ENCODE assay signal across 8 cellular contexts in the genomic region with DNA sequence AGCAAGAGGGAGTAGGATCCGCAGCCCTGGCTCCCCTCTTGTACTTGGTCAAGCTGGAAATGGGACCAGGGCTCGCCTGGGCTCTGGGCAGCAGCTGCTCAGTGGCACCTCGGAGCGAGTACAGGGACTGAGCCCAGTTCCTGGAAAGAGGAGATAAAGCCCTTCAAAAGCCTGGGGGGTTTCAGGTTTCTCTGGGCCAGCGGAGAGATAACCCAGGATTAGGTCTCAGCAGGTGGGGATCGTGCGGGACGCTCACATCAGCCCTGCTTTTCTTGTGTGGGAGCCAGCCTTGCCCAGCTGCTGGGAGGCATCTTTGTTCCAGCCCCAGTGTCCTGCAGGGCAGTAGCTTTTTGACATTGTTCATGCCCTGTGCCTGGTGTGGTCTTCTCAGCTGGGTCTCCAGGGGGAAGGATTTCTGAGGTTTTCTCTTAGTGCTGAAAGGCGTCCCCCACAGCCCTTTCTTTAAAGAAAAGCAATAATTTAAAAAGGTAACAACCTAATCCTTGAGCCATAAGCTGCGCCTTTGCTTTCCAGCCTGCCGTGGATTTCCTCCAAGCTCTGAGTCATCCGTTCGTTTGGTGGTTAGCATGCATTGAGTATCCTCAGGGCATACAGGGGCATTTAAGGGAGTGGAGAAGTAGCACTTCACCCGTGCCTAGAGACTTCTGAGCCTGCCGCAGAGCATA. TPM values are rescaled to one million over a fixed set of nuclear protein-coding genes. Genes with fewer than 3 reads are reported as not detected.
A peak's percentile ranks its signal among the peaks of the same experiment; 100 is the strongest.
DNase-seq lines count a peak whose midpoint lies in the region; ATAC-seq, FAIRE-seq and TF ChIP-seq lines count a peak whose summit lies in the region.

No MANE protein-coding gene starts in this region.

- H2BK15ac ChIP-seq in H1 (ENCODE audit: low read length) (no peak overlapping the region), mesenchymal stem cell (ENCODE audit: low read depth, poor library complexity, severe bottlenecking) (no peak overlapping the region)

- H2AFZ ChIP-seq in H1 (ENCODE audit: low read length) = no peak overlapping the region
- H2AFZ ChIP-seq in mesenchymal stem cell (ENCODE audit: low read depth, low read length) = no peak overlapping the region

- H4K20me1 ChIP-seq in H1 (replicated peaks in 1 of 2; ENCODE audit: control insufficient read depth in 1 of 2, insufficient read depth in 2 of 2, low read length in 2 of 2) = no peaks in the 10 kb centered on the region

- no peaks in the 10 kb centered on the region for H3K79me1 ChIP-seq in H1 (ENCODE audit: low read depth, low read length)
- H3K79me1 ChIP-seq in mesenchymal stem cell (replicated peaks; ENCODE audit: low read length, poor library complexity, severe bottlenecking) = peaks cover 4% of the 10 kb centered on the region

- H4K8ac ChIP-seq in H1 (ENCODE audit: extremely low read depth, insufficient read depth, low read length) (no peak overlapping the region), mesenchymal stem cell (ENCODE audit: low read length) (no peak overlapping the region)

- H3K18ac ChIP-seq in H1 (ENCODE audit: extremely low read depth, low read length) (no peak overlapping the region), mesenchymal stem cell (ENCODE audit: low read depth in 1 of 2, low read length in 2 of 2) (peak overlapping the region; percentile 48 to 72)

- ATAC-seq in upper lobe of left lung (ENCODE audit: low FRiP score in 2 of 2) (peak; percentile 81 to 92), HG02938 (IDR thresholded peaks at IDR 0.05; ENCODE audit: unreplicated experiment) (no peak)

- no peak overlapping the region for H3K27ac Mint-ChIP-seq in activated naive CD4-positive, alpha-beta T cell treated with anti-CD3 and anti-CD28 coated beads for 36 hours

- TF ChIP-seq EP300 in H1 (IDR thresholded peaks at IDR 0.05; ENCODE audit: borderline replicate concordance in 1 of 2, low read depth in 2 of 2, low read length in 2 of 2) (peak in 1 of 2 experiments; percentile 52; a peak in 1 of 3 replicates), upper lobe of left lung (IDR thresholded peaks at IDR 0.05) (no peak)

- no peak overlapping the region for H3K56ac ChIP-seq in H1 (replicated peaks; ENCODE audit: insufficient read length, low read depth, low read length)

- H4K91ac ChIP-seq in H1 (replicated peaks; ENCODE audit: insufficient read length, low read length) (no peak overlapping the region), mesenchymal stem cell (ENCODE audit: low read length) (no peak overlapping the region)

- 5% methylated on average over 15 of the region's 15 CpGs; no CpG with 5 or more reads in 1 of the 2 experiments for WGBS in H1 (ENCODE audit: extremely low coverage in 1 of 2, insufficient coverage in 1 of 2, insufficient read length in 1 of 2, insufficient replicate concordance in 2 of 2, low coverage in 1 of 2, low lambda C conversion rate in 2 of 2, missing lambda C conversion rate in 1 of 2), 2 experiments
- under 1% methylated on average over 13 of the region's 15 CpGs for WGBS in mesenchymal stem cell
- WGBS in upper lobe of left lung, 2 donors = 8 to 10% methylated on average over 11 to 15 of the region's 15 CpGs

- POLR2A ChIA-PET in H1 (lab: Charles Lee; ENCODE audit: partially characterized antibody) = interaction anchor here (0.7 to 2.3 kb wide), 4 partner anchors 11 to 361 kb away, joined by 4 to 7 read pairs (median 5); no protein-coding TSS in a partner anchor

- peaks cover 10% of the 10 kb centered on the region; the same call in 1 of the 2 replicates for H3K23me2 ChIP-seq in H1 (ENCODE audit: low read depth, low read length)

- H2BK5ac ChIP-seq in H1 (ENCODE audit: low read depth, low read length) (0 out of 2 replicates have a peak overlapping the region, but pooled peaks have one; percentile 26), mesenchymal stem cell (ENCODE audit: low read depth, low read length, poor library complexity, severe bottlenecking) (peak overlapping the region; percentile 75)

- peak; percentile 1 to 7; a peak in 2 of 4 replicates for TF ChIP-seq RAD21 in H1 (IDR thresholded peaks at IDR 0.05 in 1 of 2, conservative IDR thresholded peaks at IDR 0.05 in 1 of 2; ENCODE audit: low read depth in 2 of 2, low read length in 2 of 2)

- no peaks in the 10 kb centered on the region; a peak in 1 of 7 replicates for H3K4me1 ChIP-seq in H1 (replicated peaks in 1 of 4; ENCODE audit: control insufficient read depth in 3 of 4, insufficient read depth in 4 of 4, low read length in 3 of 4)
- peaks cover 4% of the 10 kb centered on the region for H3K4me1 ChIP-seq in mesenchymal stem cell (ENCODE audit: control insufficient read depth, insufficient read depth, low read depth, low read length)
- H3K4me1 ChIP-seq in upper lobe of left lung = peaks cover 2 to 20% (median 14%) of the 10 kb centered on the region in 4 donors

- peaks cover 71% of the 10 kb centered on the region for H3K27me3 Mint-ChIP-seq in activated naive CD4-positive, alpha-beta T cell treated with anti-CD3 and anti-CD28 coated beads for 36 hours (ENCODE audit: low read depth)

- H3K27me3 ChIP-seq in H1 (replicated peaks in 1 of 4; ENCODE audit: control insufficient read depth in 3 of 4, extremely low read depth in 1 of 4, insufficient read depth in 3 of 4, low read length in 3 of 4) = peaks cover 13 to 52% (median 33%) of the 10 kb centered on the region in 4 experiments
- no peaks in the 10 kb centered on the region for H3K27me3 ChIP-seq in mesenchymal stem cell (ENCODE audit: control insufficient read depth in 1 of 2, insufficient read depth in 1 of 2, low read length in 2 of 2)
- H3K27me3 ChIP-seq in upper lobe of left lung = no peaks in the 10 kb centered on the region

- peak; percentile 99 for FAIRE-seq in H54 (lab: Jason Lieb, UNC)
- peak; percentile 86 for FAIRE-seq in H1 (lab: Jason Lieb, UNC)

- H4K5ac ChIP-seq in H1 (ENCODE audit: insufficient read length, low read depth, low read length) = no peak overlapping the region

- no peak overlapping the region for H2BK120ac ChIP-seq in H1 (replicated peaks; ENCODE audit: low read depth, low read length)
- no peak overlapping the region for H2BK120ac ChIP-seq in mesenchymal stem cell (ENCODE audit: low read depth, low read length)

- DNase-seq in H54 (ENCODE audit: insufficient read length, low spot score) (peak; percentile 92), NCI-H69 (lab: John Stamatoyannopoulos, UW) (peak; percentile 94), H1 (ENCODE audit: low read depth in 1 of 2, low spot score in 2 of 2) (peak; percentile 77 to 81), mesenchymal stem cell (peak; percentile 92), upper lobe of left lung (peak; percentile 20 to 82), D341Med (ENCODE audit: low spot score) (no peak)
- DNase-seq in activated naive CD4-positive, alpha-beta T cell treated with anti-CD3 and anti-CD28 coated beads for 36 hours = no peak

- peaks cover 8% of the 10 kb centered on the region for H3K4me1 Mint-ChIP-seq in activated naive CD4-positive, alpha-beta T cell treated with anti-CD3 and anti-CD28 coated beads for 36 hours (ENCODE audit: low read depth)

- H3K27ac ChIP-seq in H1 (ENCODE audit: low read depth, low read length) (no peak overlapping the region), mesenchymal stem cell (ENCODE audit: low read length, poor library complexity, severe bottlenecking) (peak overlapping the region; percentile 95), upper lobe of left lung (peak overlapping the region; percentile 4 to 46 (median 20))

- H3K4ac ChIP-seq in H1 (replicated peaks; ENCODE audit: insufficient read length, low read depth, low read length) (no peak overlapping the region), mesenchymal stem cell (ENCODE audit: low read depth in 1 of 2, low read length in 2 of 2) (no peak overlapping the region)

- TF ChIP-seq CTCF in H1 (IDR thresholded peaks at IDR 0.05; ENCODE audit: control extremely low read depth in 1 of 3, insufficient read depth in 1 of 3, low read depth in 1 of 3, low read length in 3 of 3) = no peak; a peak in 1 of 4 replicates
- TF ChIP-seq CTCF in upper lobe of left lung (IDR thresholded peaks at IDR 0.05) = no peak

- peak overlapping the region; percentile 30; the same call in 1 of the 2 replicates for H2BK12ac ChIP-seq in H1 (ENCODE audit: low read depth, low read length)
- H2BK12ac ChIP-seq in mesenchymal stem cell (ENCODE audit: low read length in 2 of 2) = no peak overlapping the region

- H2AK5ac ChIP-seq in H1 (ENCODE audit: low read depth, low read length) (no peak overlapping the region), mesenchymal stem cell (ENCODE audit: low read length, severe bottlenecking) (no peak overlapping the region)

- no peak overlapping the region for H3K9ac ChIP-seq in H1 (replicated peaks in 1 of 4; ENCODE audit: extremely low read depth in 1 of 4, low read depth in 3 of 4, low read length in 3 of 4)
- H3K9ac ChIP-seq in mesenchymal stem cell (ENCODE audit: low read length) = peak overlapping the region; percentile 85

- H3K23ac ChIP-seq in H1 (ENCODE audit: insufficient read length) (no peak overlapping the region), mesenchymal stem cell (ENCODE audit: low read length in 2 of 2) (peak overlapping the region in 1 of 2 experiments; percentile 15)

- H3K36me3 ChIP-seq in H1 (ENCODE audit: control insufficient read depth in 2 of 4, insufficient read depth in 4 of 4, low read length in 3 of 4) (no peaks in the 10 kb centered on the region), mesenchymal stem cell (ENCODE audit: control insufficient read depth in 1 of 2, insufficient read depth in 2 of 2, low read depth in 1 of 2, low read length in 2 of 2) (peaks cover 0 to 17% of the 10 kb centered on the region in 2 experiments), upper lobe of left lung (no peaks in the 10 kb centered on the region)

- no peak overlapping the region for H2BK20ac ChIP-seq in H1 (ENCODE audit: low read length)

- H3K9me3 ChIP-seq in H1 (ENCODE audit: insufficient read depth in 2 of 2, low read depth in 1 of 2, low read length in 1 of 2) (no peaks in the 10 kb centered on the region), mesenchymal stem cell (ENCODE audit: control insufficient read depth, low read length) (no peaks in the 10 kb centered on the region), upper lobe of left lung (no peaks in the 10 kb centered on the region)

- H3K4me2 ChIP-seq in H1 (ENCODE audit: insufficient read depth in 1 of 2, low read depth in 2 of 2, low read length in 2 of 2) (peak overlapping the region; percentile 86 to 96), mesenchymal stem cell (ENCODE audit: low read length, poor library complexity, severe bottlenecking) (peak overlapping the region; percentile 84)

- peak overlapping the region; percentile 29 to 60 (median 45); a peak in 7 of 8 replicates for H3K4me3 ChIP-seq in H1 (ENCODE audit: extremely low read depth in 1 of 4, insufficient read depth in 2 of 4, low read depth in 3 of 4, low read length in 4 of 4)
- H3K4me3 ChIP-seq in mesenchymal stem cell (ENCODE audit: insufficient read depth in 1 of 2, low read depth in 1 of 2, low read length in 2 of 2) = peak overlapping the region; percentile 64 to 81
- peak overlapping the region in 3 of 4 donors; percentile 25 to 40 (median 26) for H3K4me3 ChIP-seq in upper lobe of left lung

- no peak overlapping the region for H3K14ac ChIP-seq in H1 (ENCODE audit: insufficient read length)
- H3K14ac ChIP-seq in mesenchymal stem cell (ENCODE audit: low read length in 2 of 2) = no peak overlapping the region

- CTCF ChIA-PET in H1 (lab: Charles Lee; ENCODE audit: partially characterized antibody) = interaction anchor here (0.6 to 1.2 kb wide), 3 partner anchors 11 to 40 kb away, joined by 3 to 4 read pairs (median 3); no protein-coding TSS in a partner anchor
- CTCF ChIA-PET in activated naive CD4-positive, alpha-beta T cell treated with anti-CD3 and anti-CD28 coated beads for 36 hours (lab: Charles Lee) = interaction anchor here (0.6 to 1.2 kb wide), 3 partner anchors 74 to 271 kb away, joined by 3 read pairs; no protein-coding TSS in a partner anchor

- no peaks in the 10 kb centered on the region for H3K9me3 Mint-ChIP-seq in activated naive CD4-positive, alpha-beta T cell treated with anti-CD3 and anti-CD28 coated beads for 36 hours

- intact Hi-C loops in activated naive CD4-positive, alpha-beta T cell treated with anti-CD3 and anti-CD28 coated beads for 36 hours (cut with micrococcal nuclease) = no loop called here

- H3K36me3 Mint-ChIP-seq in activated naive CD4-positive, alpha-beta T cell treated with anti-CD3 and anti-CD28 coated beads for 36 hours (ENCODE audit: low read depth) = no peaks in the 10 kb centered on the region

- H3K4me3 Mint-ChIP-seq in activated naive CD4-positive, alpha-beta T cell treated with anti-CD3 and anti-CD28 coated beads for 36 hours = no peak overlapping the region

- H3K79me2 ChIP-seq in H1 (ENCODE audit: control insufficient read depth in 1 of 2, insufficient read depth in 2 of 2, low read length in 2 of 2) = no peaks in the 10 kb centered on the region

- TF ChIP-seq POLR2A in H54 (IDR thresholded peaks at IDR 0.05; ENCODE audit: low read depth, low read length) (no peak), H1 (IDR thresholded peaks at IDR 0.05; ENCODE audit: control extremely low read depth in 1 of 2, low read depth in 2 of 2, low read length in 2 of 2) (no peak), upper lobe of left lung (IDR thresholded peaks at IDR 0.05) (no peak)

RNA-seq across cellular contexts. Expression of a gene that starts 0.7 kb away (rescaled TPM):
- total RNA-seq in H1 (2021; fragmentation: NEBNext Ultra II Directional; extraction: Animal tissue kit (Norgen Biotek cat#: 25700)) = 11.2 and 11.4 TPM in 2 replicates
- polyA plus RNA-seq in H1 (2011; rRNA removed) = 5.5 and 6.2 TPM in 2 replicates
- 4.6 TPM for polyA plus RNA-seq in H1 (2011; cell fraction: cytosol; rRNA removed)
- polyA plus RNA-seq in H1 (2011; cell fraction: nucleus; rRNA removed) = 11.0 TPM
- polyA plus RNA-seq in H1 (2012, experiment 1 of 2) = 2.6 to 4.0 TPM (median 3.3 TPM) in 4 replicates
- polyA plus RNA-seq in H1 (2012, experiment 2 of 2) = 1.7 TPM
- polyA plus RNA-seq in H1 (2013, experiment 1 of 2) = 23.7 TPM
- polyA plus RNA-seq in H1 (2013, experiment 2 of 2) = 17.7 TPM
- 5.0 and 7.3 TPM in 2 replicates for polyA minus RNA-seq in H1 (2011; rRNA and poly(A)+ RNA removed)
- polyA minus RNA-seq in H1 (2011; cell fraction: cytosol; rRNA and poly(A)+ RNA removed) = 4.8 TPM
- polyA minus RNA-seq in H1 (2011; cell fraction: nucleus; rRNA and poly(A)+ RNA removed) = 4.1 TPM
- polyA plus RNA-seq in mesenchymal stem cell (2013, experiment 1 of 2) = 32.2 TPM
- 29.1 TPM for polyA plus RNA-seq in mesenchymal stem cell (2013, experiment 2 of 2)
- 10 to 100 TPM in 5 of 6 donors, 1 to 10 TPM in 1; 7.3 to 53.5 (median 23.8) TPM for total RNA-seq in upper lobe of left lung
- under 1 TPM; 0.05 to 0.12 TPM for total RNA-seq in activated naive CD4-positive, alpha-beta T cell treated with anti-CD3 and anti-CD28 coated beads for 36 hours

Comparison
In these comparisons a context has a peak if more than half of its experiments do, and no peak if none do; other contexts are left out.
1. DNase-seq: peak in H54 (single experiment), NCI-H69 (single experiment), H1 (2 of 2), mesenchymal stem cell (single experiment) and upper lobe of left lung (2 of 2); none in activated naive CD4-positive, alpha-beta T cell treated with anti-CD3 and anti-CD28 coated beads for 36 hours (single experiment) and D341Med (single experiment).
2. RNA of a gene that starts 0.7 kb away (total RNA-seq): 7.3 to 53.5 TPM in upper lobe of left lung and 11.2 to 11.4 TPM in H1; 0.05 to 0.12 TPM in activated naive CD4-positive, alpha-beta T cell treated with anti-CD3 and anti-CD28 coated beads for 36 hours; every median in the first group is over 4 times any median in the second.
3. Peak in every context shown above with its lines, with median percentiles within 50 percentile points of each other: H3K4me3 ChIP-seq.